9 cellular contexts compared by ENCODE assay signal in genomic region chr17:72419866-72420774, GRCh38.
DNase-seq lines count a peak whose midpoint lies in the region; ATAC-seq and TF ChIP-seq lines count a peak whose summit lies in the region.
"Had no signal": no experiment of that assay in that cellular context is flagged by ENCODE, and none has a peak within 500 bp of the region (broad histone marks: within the 10 kb centered on the region; RNA-seq: fewer than 3 reads in every experiment).

No MANE protein-coding gene starts in this region.

- no peak overlapping the region for H3K27ac Mint-ChIP-seq in T-helper 2 cell treated with Interferon-gamma antibody and Interleukin-4, amounts not matched to agents 5 μg/mL and 100 μg/mL, for 36 hours

- H3K27me3 ChIP-seq in SJCRH30 (no peaks in the 10 kb centered on the region), testis (no peaks in the 10 kb centered on the region)

- DNase-seq in SJCRH30 = peak; percentile 99 to 100
- peak; percentile 92 for DNase-seq in retinal pigment epithelial cell (ENCODE audit: low read depth)
- no peak for DNase-seq in stimulated activated CD4-positive, alpha-beta T cell treated with anti-CD3 and anti-CD28 coated beads, Interleukin-4, amount 100 ng/mL, for 4 hours
- no peak for DNase-seq in testis
- no peak for DNase-seq in T-helper 2 cell treated with Interferon-gamma antibody and Interleukin-4, amounts not matched to agents 5 μg/mL and 100 μg/mL, for 36 hours (ENCODE audit: low spot score)
- no peak for DNase-seq in DMS53 treated with DMSO at 0.1 percent for 48 hours (lab: John Stamatoyannopoulos, UW; ENCODE audit: unreplicated experiment)

- H3K27me3 Mint-ChIP-seq in T-helper 2 cell treated with Interferon-gamma antibody and Interleukin-4, amounts not matched to agents 5 μg/mL and 100 μg/mL, for 36 hours (ENCODE audit: low read depth) = no peaks in the 10 kb centered on the region

- no peak for TF ChIP-seq CTCF in retinal pigment epithelial cell (conservative IDR thresholded peaks at IDR 0.05; ENCODE audit: low read depth, low read length)
- no peak for TF ChIP-seq CTCF in testis (IDR thresholded peaks at IDR 0.05)

- H3K36me3 ChIP-seq in SJCRH30 = no peaks in the 10 kb centered on the region
- no peaks in the 10 kb centered on the region for H3K36me3 ChIP-seq in testis (ENCODE audit: low read depth, missing control alignments)

- no peaks in the 10 kb centered on the region for H3K36me3 Mint-ChIP-seq in T-helper 2 cell treated with Interferon-gamma antibody and Interleukin-4, amounts not matched to agents 5 μg/mL and 100 μg/mL, for 36 hours (ENCODE audit: low read depth)

- H3K27ac ChIP-seq in SJCRH30 (peak overlapping the region; percentile 83), testis (no peak overlapping the region)
- H3K27ac ChIP-seq: SK-N-MC had no signal

- H3K9me3 ChIP-seq in SJCRH30 (replicated peaks) (peaks cover 11% of the 10 kb centered on the region), testis (no peaks in the 10 kb centered on the region)

- H3K4me1 ChIP-seq in SJCRH30 = peaks cover 58% of the 10 kb centered on the region
- no peaks in the 10 kb centered on the region for H3K4me1 ChIP-seq in testis

- ATAC-seq in GM18907 (IDR thresholded peaks at IDR 0.05; ENCODE audit: unreplicated experiment) (peak; percentile 55), HG02884 (IDR thresholded peaks at IDR 0.05; ENCODE audit: unreplicated experiment) (peak; percentile 40)

- no peak overlapping the region for H3K4me3 ChIP-seq in SJCRH30
- no peak overlapping the region for H3K4me3 ChIP-seq in retinal pigment epithelial cell (ENCODE audit: low read length)
- no peak overlapping the region for H3K4me3 ChIP-seq in testis
- H3K4me3 ChIP-seq: SK-N-MC had no signal

- H3K4me3 Mint-ChIP-seq in T-helper 2 cell treated with Interferon-gamma antibody and Interleukin-4, amounts not matched to agents 5 μg/mL and 100 μg/mL, for 36 hours = no peak overlapping the region

- WGBS in testis, 2 donors = 66 to 83% methylated on average over 11 of the region's 11 CpGs

- intact Hi-C loops in testis (cut with DNase I; ENCODE audit: low total_unique reads) = no loop called here

- H3K9me3 Mint-ChIP-seq in T-helper 2 cell treated with Interferon-gamma antibody and Interleukin-4, amounts not matched to agents 5 μg/mL and 100 μg/mL, for 36 hours = peaks cover 16% of the 10 kb centered on the region

- no peaks in the 10 kb centered on the region for H3K4me1 Mint-ChIP-seq in T-helper 2 cell treated with Interferon-gamma antibody and Interleukin-4, amounts not matched to agents 5 μg/mL and 100 μg/mL, for 36 hours (ENCODE audit: low read depth)

- no peak for TF ChIP-seq POLR2A in testis (IDR thresholded peaks at IDR 0.05)

Comparison
In these comparisons a context has a peak if more than half of its experiments do, and no peak if none do; other contexts are left out.
1. DNase-seq: peak in SJCRH30 (2 of 2) and retinal pigment epithelial cell (single experiment); none in stimulated activated CD4-positive, alpha-beta T cell treated with anti-CD3 and anti-CD28 coated beads, Interleukin-4, amount 100 ng/mL, for 4 hours (0 of 2), testis (single experiment), T-helper 2 cell treated with Interferon-gamma antibody and Interleukin-4, amounts not matched to agents 5 μg/mL and 100 μg/mL, for 36 hours (single experiment) and DMS53 treated with DMSO at 0.1 percent for 48 hours (single experiment).